7 cellular contexts compared by ENCODE assay signal in the genomic region with DNA sequence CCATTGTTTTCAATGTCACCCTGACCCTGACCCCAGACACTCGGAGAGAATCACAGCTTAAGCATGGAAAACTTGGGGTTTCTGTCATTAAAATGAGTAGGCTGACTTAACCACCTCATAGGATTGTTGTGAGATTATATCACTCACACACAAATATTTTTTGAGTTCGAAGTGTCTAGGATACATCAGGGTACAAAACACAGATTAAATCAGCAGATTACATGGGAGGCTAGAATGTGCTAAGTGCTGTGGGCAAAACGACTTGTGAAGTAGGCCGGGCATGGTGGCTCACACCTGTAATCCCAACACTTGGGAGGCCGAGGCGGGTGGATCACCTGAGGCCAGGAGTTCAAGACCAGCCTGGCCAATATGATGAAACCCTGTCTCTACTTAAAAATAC. TPM values are rescaled to one million over a fixed set of nuclear protein-coding genes. Genes with fewer than 3 reads are reported as not detected.
DNase-seq lines count a peak whose midpoint lies in the region; TF ChIP-seq lines count a peak whose summit lies in the region.
"Not testable (repeated sequence)": the region's sequence is repeated elsewhere in the genome, so short reads cannot be mapped to it uniquely, and the experiment has no call there.

No MANE protein-coding gene starts in this region.

- peak overlapping the region; percentile 31 for H3K27ac ChIP-seq in subcutaneous abdominal adipose tissue (ENCODE audit: low read depth, low read length)

- H3K27me3 ChIP-seq in subcutaneous abdominal adipose tissue (ENCODE audit: control insufficient read depth in 5 of 5, insufficient read depth in 4 of 5, low read length in 5 of 5), result not testable (repeated sequence)

- intact Hi-C loops in posterior vena cava (cut with DNase I), result loop anchor here (5.0 to 10.0 kb wide), 2 partner anchors 55 to 57 kb away; no protein-coding TSS in a partner anchor

- TF ChIP-seq CTCF in endothelial cell (IDR thresholded peaks at IDR 0.05; ENCODE audit: unreplicated experiment); nephron progenitor cell (IDR thresholded peaks at IDR 0.05): not testable (repeated sequence)

- H3K4me1 Mint-ChIP-seq in endothelial cell (ENCODE audit: unreplicated experiment), result peaks cover 26% of the 10 kb centered on the region
- peaks cover 100% of the 10 kb centered on the region for H3K4me1 Mint-ChIP-seq in nephron progenitor cell

- H3K4me3 ChIP-seq in subcutaneous abdominal adipose tissue (ENCODE audit: low read depth in 1 of 5, low read length in 5 of 5), result not testable (repeated sequence)

- H3K36me3 ChIP-seq in subcutaneous abdominal adipose tissue (ENCODE audit: control insufficient read depth in 5 of 5, insufficient read depth in 5 of 5, low read length in 5 of 5), result not testable (repeated sequence)

- H3K4me1 ChIP-seq in subcutaneous abdominal adipose tissue (ENCODE audit: control insufficient read depth in 5 of 5, insufficient read depth in 5 of 5, low read length in 5 of 5), result peaks cover 19 to 67% (median 56%) of the 10 kb centered on the region in 5 donors

- H3K36me3 Mint-ChIP-seq in endothelial cell (ENCODE audit: low read depth, unreplicated experiment); nephron progenitor cell (ENCODE audit: low read depth): not testable (repeated sequence)

- H3K9ac ChIP-seq in subcutaneous abdominal adipose tissue (ENCODE audit: low read length in 5 of 5), result not testable (repeated sequence)

- not testable (repeated sequence) for H3K9me3 Mint-ChIP-seq in endothelial cell (ENCODE audit: unreplicated experiment); nephron progenitor cell

- H3K27ac Mint-ChIP-seq in endothelial cell (ENCODE audit: unreplicated experiment), result peak overlapping the region; percentile 36
- peak overlapping the region; percentile 23 for H3K27ac Mint-ChIP-seq in nephron progenitor cell

- not testable (repeated sequence) for H3K4me3 Mint-ChIP-seq in endothelial cell (ENCODE audit: unreplicated experiment); nephron progenitor cell

- peak; percentile 33 for DNase-seq in EL
- DNase-seq in M059J (ENCODE audit: low read depth), result peak; percentile 61
- peak; percentile 36 for DNase-seq in amniotic epithelial cell (ENCODE audit: low read depth)
- not testable (repeated sequence) for DNase-seq in endothelial cell (ENCODE audit: low spot score); nephron progenitor cell
- peak; percentile 40 for DNase-seq in posterior vena cava (ENCODE audit: low spot score)

- not testable (repeated sequence) for H3K9me3 ChIP-seq in subcutaneous abdominal adipose tissue (ENCODE audit: control insufficient read depth in 5 of 5, low read length in 5 of 5)

- H3K27me3 Mint-ChIP-seq in endothelial cell (ENCODE audit: unreplicated experiment); nephron progenitor cell (ENCODE audit: low read depth, poor library complexity): not testable (repeated sequence)

RNA-seq across cellular contexts. Expression of a gene that starts 31.3 kb away (rescaled TPM):
- total RNA-seq in M059J (2014; rRNA removed; shearing (Covaris generic)), result 92.8 and 118 TPM in 2 replicates
- 2.1 TPM for total RNA-seq in endothelial cell (ENCODE audit: unreplicated experiment)
- total RNA-seq in posterior vena cava, result 10 to 100 TPM; 64.1 to 68.7 TPM

Comparison
In these comparisons a context has a peak if more than half of its experiments do, and no peak if none do; other contexts are left out.
1. RNA of a gene that starts 31.3 kb away (total RNA-seq): 92.8 to 118 TPM in M059J and 64.1 to 68.7 TPM in posterior vena cava; 2.1 TPM in endothelial cell (single experiment); every median in the first group is over 10 times any median in the second.